27 cellular contexts compared by ENCODE assay signal in the genomic region with DNA sequence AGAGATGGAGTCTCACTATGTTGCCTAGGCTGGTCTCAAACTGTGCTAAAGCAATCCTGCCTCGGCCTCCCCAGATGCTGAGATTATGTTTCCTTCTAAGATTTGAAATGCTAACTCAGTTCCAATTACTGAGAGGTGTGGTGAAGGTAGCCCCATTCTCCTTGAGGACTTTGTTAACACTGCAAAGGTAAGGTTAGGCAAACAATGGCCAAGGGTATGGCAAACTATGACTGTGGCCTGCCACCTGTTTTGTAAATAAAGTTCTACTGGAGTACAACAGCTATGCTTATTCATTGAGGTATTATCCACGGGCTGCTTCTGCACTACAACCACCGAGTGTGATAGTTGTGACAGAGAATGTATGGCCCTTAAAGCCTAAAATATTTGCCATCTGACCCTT. TPM values are rescaled to one million over a fixed set of nuclear protein-coding genes. Genes with fewer than 3 reads are reported as not detected.
"Had no signal": no experiment of that assay in that cellular context is flagged by ENCODE, and none has a peak within 500 bp of the region (broad histone marks: within the 10 kb centered on the region; RNA-seq: fewer than 3 reads in every experiment).

No MANE protein-coding gene starts in this region.

- H3K4me1 Mint-ChIP-seq: immature natural killer cell, nephron, WTC11 had no signal

- H3K4me1 ChIP-seq: body of pancreas, prostate gland, thyroid gland, upper lobe of right lung had no signal

- H3K4me3 ChIP-seq: body of pancreas, ovary, prostate gland, thyroid gland, upper lobe of right lung had no signal

- DNase-seq: activated CD4-positive, alpha-beta T cell treated with anti-CD3 and anti-CD28 coated beads, Interleukin-2, amount 50 U/mL, for 4 hours; activated gamma-delta T cell treated with Interleukin-2 at 50 U/mL for 16 hours; anterior cingulate cortex; body of pancreas; effector CD8-positive, alpha-beta T cell; foreskin melanocyte; immature natural killer cell; ovary; stimulated activated CD4-positive, alpha-beta T cell treated with anti-CD3 and anti-CD28 coated beads, Interleukin-4, amount 100 ng/mL, for 24 hours; stimulated activated naive CD4-positive, alpha-beta T cell treated with Interleukin-2 at 50 U/mL for 16 hours; substantia nigra; T-helper 9 cell; thyroid gland; upper lobe of right lung had no signal

- H3K27ac Mint-ChIP-seq: activated naive CD4-positive, alpha-beta T cell treated with anti-CD3 and anti-CD28 coated beads, Interleukin-2, amount 50 U/mL, for 24 hours; dendritic cell treated with granulocyte-macrophage colony-stimulating factor and Interleukin-4, amounts not matched to agents 40 ng/mL and 50 ng/mL, for 4 days; memory B cell; nephron; WTC11 had no signal

- H3K36me3 ChIP-seq: ovary had no signal

- H3K9me3 Mint-ChIP-seq: activated naive CD4-positive, alpha-beta T cell treated with anti-CD3 and anti-CD28 coated beads, Interleukin-2, amount 50 U/mL, for 24 hours; dendritic cell treated with granulocyte-macrophage colony-stimulating factor and Interleukin-4, amounts not matched to agents 40 ng/mL and 50 ng/mL, for 4 days; immature natural killer cell; memory B cell; nephron; WTC11 had no signal

- H3K4me3 Mint-ChIP-seq: activated naive CD4-positive, alpha-beta T cell treated with anti-CD3 and anti-CD28 coated beads, Interleukin-2, amount 50 U/mL, for 24 hours; dendritic cell treated with granulocyte-macrophage colony-stimulating factor and Interleukin-4, amounts not matched to agents 40 ng/mL and 50 ng/mL, for 4 days; immature natural killer cell; memory B cell; nephron; WTC11 had no signal

- ATAC-seq: body of pancreas, esophagus mucosa, upper lobe of right lung, WTC11 had no signal

- H3K27ac ChIP-seq: body of pancreas, neutrophil, ovary, prostate gland, thyroid gland, upper lobe of right lung had no signal

- H3K27me3 ChIP-seq: body of pancreas, neutrophil, ovary, thyroid gland, upper lobe of right lung had no signal

- H3K9me3 ChIP-seq: body of pancreas, neutrophil, ovary, prostate gland, thyroid gland, upper lobe of right lung had no signal

- H3K27me3 Mint-ChIP-seq: activated naive CD4-positive, alpha-beta T cell treated with anti-CD3 and anti-CD28 coated beads, Interleukin-2, amount 50 U/mL, for 24 hours; dendritic cell treated with granulocyte-macrophage colony-stimulating factor and Interleukin-4, amounts not matched to agents 40 ng/mL and 50 ng/mL, for 4 days; memory B cell had no signal

RNA-seq across cellular contexts. Expression of gene RXFP4, which starts 20.7 kb away (rescaled TPM):
- total RNA-seq: cardiac septum; esophagus mucosa; kidney epithelial cell; liver; myocyte; ovary; prostate gland; T-helper 1 cell treated with Interleukin-12 subunit alpha and Interleukin-12 subunit beta and Interleukin-4 antibody, amounts not matched to agents 30 ng/mL and 1 ng/mL, for 36 hours; thyroid gland; upper lobe of right lung; WTC11 had no signal
- polyA plus RNA-seq: liver, ovary had no signal
